In the genomic region with DNA sequence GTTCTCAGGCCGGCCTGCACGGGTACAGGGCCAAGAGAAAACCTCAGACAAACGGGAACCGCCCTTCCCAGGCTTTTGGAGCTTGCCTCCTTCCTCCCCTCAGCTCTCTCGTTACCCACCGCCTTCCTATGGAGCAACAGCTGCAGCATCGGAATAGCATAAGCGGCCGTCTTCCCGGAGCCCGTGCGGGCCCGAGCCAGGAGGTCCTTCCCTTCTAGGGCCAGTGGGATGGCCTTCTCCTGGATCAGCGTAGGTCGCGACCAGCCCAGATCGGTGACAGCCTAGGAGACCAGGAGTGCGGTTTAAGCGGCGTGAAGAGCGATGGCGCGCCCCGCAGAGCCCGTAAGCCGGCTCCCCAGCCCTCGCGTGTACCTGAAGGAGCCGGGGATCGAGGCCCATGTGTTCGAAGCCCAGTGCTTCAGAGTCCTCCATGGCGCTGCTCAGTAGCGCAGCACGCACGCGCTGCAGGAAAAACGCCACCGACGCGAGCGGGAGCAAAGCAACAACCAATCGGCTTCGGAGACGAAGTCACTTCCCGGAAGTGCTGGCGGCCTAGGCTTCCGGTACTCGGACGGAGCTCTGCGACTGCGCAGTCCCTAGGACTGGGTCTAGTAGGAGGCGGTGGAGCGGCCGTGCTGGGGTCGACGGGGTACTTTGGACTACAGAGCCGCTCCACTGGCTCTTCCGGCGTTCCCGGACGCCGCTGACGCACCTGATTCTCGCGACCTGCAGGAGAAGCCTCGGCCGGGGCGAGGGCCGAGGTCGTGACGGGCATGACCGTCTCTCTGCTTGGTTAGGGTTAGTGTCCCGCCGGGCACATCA, we compare ENCODE assay signal across 8 cellular contexts. TPM values are rescaled to one million over a fixed set of nuclear protein-coding genes. Genes with fewer than 3 reads are reported as not detected.
DNase-seq lines count a peak whose midpoint lies in the region; ATAC-seq, FAIRE-seq and TF ChIP-seq lines count a peak whose summit lies in the region.

A gene with protein sequence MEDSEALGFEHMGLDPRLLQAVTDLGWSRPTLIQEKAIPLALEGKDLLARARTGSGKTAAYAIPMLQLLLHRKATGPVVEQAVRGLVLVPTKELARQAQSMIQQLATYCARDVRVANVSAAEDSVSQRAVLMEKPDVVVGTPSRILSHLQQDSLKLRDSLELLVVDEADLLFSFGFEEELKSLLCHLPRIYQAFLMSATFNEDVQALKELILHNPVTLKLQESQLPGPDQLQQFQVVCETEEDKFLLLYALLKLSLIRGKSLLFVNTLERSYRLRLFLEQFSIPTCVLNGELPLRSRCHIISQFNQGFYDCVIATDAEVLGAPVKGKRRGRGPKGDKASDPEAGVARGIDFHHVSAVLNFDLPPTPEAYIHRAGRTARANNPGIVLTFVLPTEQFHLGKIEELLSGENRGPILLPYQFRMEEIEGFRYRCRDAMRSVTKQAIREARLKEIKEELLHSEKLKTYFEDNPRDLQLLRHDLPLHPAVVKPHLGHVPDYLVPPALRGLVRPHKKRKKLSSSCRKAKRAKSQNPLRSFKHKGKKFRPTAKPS (minus strand): TSS at position 445 of the 822 bp plus-strand sequence. CDS start 13 bp downstream, at position 432.

- H3K4me3 ChIP-seq in ACC112 (ENCODE audit: low read depth, low read length), result peak within 1 kb of the TSS; percentile 95
- peak within 1 kb of the TSS; percentile 84 to 92 (median 90) for H3K4me3 ChIP-seq in breast epithelium
- H3K4me3 ChIP-seq in small intestine (ENCODE audit: low read depth in 1 of 2, low read length in 2 of 2), result peak within 1 kb of the TSS; percentile 76 to 90

- H2AFZ ChIP-seq in ACC112 (ENCODE audit: low read length, unreplicated experiment), result peak within 1 kb of the TSS; percentile 44

- intact Hi-C loops in breast epithelium (cut with DNase I; ENCODE audit: low total_unique reads), result no loop called here

- DNase-seq in NCI-H2196 treated with DMSO at 0.1 percent for 48 hours (lab: John Stamatoyannopoulos, UW; ENCODE audit: unreplicated experiment), result peak; percentile 93
- DNase-seq in breast epithelium (ENCODE audit: low spot score in 2 of 2), result peak; percentile 87 to 90
- DNase-seq in iPS-NIHi11 (ENCODE audit: low spot score), result peak; percentile 94
- peak; percentile 97 for DNase-seq in small intestine

- ATAC-seq in GM18870 (IDR thresholded peaks at IDR 0.05; ENCODE audit: unreplicated experiment) (peak; percentile 85), HG03135 (IDR thresholded peaks at IDR 0.05; ENCODE audit: unreplicated experiment) (peak; percentile 90)

- WGBS in small intestine, 3 donors, result 0% methylated on average over 71 to 74 of the region's 74 CpGs

- peak; percentile 82 for TF ChIP-seq POLR2A in breast epithelium (IDR thresholded peaks at IDR 0.05)

- H3K27ac ChIP-seq in ACC112 (ENCODE audit: low read depth, low read length) (peak within 1 kb of the TSS; percentile 38; the same call in 1 of the 2 replicates), VCaP (peak within 1 kb of the TSS; percentile 93), breast epithelium (peak within 1 kb of the TSS; percentile 92 to 95), small intestine (ENCODE audit: low read depth in 1 of 2, low read length in 1 of 2) (peak within 1 kb of the TSS; percentile 85 to 94)

- TF ChIP-seq CTCF in VCaP (conservative IDR thresholded peaks at IDR 0.05) (no peak), breast epithelium (IDR thresholded peaks at IDR 0.05) (no peak)

- H3K27me3 ChIP-seq in ACC112 (ENCODE audit: insufficient read depth, low read length), result no peaks in the 10 kb centered on the region
- H3K27me3 ChIP-seq in breast epithelium, result no peaks in the 10 kb centered on the region
- H3K27me3 ChIP-seq in small intestine (ENCODE audit: control insufficient read depth in 2 of 2, insufficient read depth in 2 of 2, low read length in 2 of 2), result no peaks in the 10 kb centered on the region

- no peaks in the 10 kb centered on the region for H3K9me3 ChIP-seq in breast epithelium
- no peaks in the 10 kb centered on the region for H3K9me3 ChIP-seq in small intestine (ENCODE audit: control insufficient read depth, low read depth)

- H3K79me2 ChIP-seq in ACC112 (ENCODE audit: control insufficient read depth, insufficient read depth, low read length, unreplicated experiment), result peaks cover 35% of the 10 kb centered on the region

- peaks cover 17% of the 10 kb centered on the region for H3K4me1 ChIP-seq in ACC112 (ENCODE audit: control insufficient read depth, insufficient read depth, low read length, unreplicated experiment)
- H3K4me1 ChIP-seq in breast epithelium, result peaks cover 0 to 14% of the 10 kb centered on the region in 2 donors
- H3K4me1 ChIP-seq in small intestine (ENCODE audit: control insufficient read depth in 2 of 2, insufficient read depth in 1 of 2, low read depth in 1 of 2, low read length in 1 of 2), result peaks cover 2 to 4% of the 10 kb centered on the region in 2 donors

- peaks cover 29% of the 10 kb centered on the region for H3K36me3 ChIP-seq in ACC112 (ENCODE audit: insufficient read depth, low read length)
- H3K36me3 ChIP-seq in breast epithelium, result peaks cover 26% of the 10 kb centered on the region
- peaks cover 16 to 18% of the 10 kb centered on the region in 2 donors for H3K36me3 ChIP-seq in small intestine (ENCODE audit: control insufficient read depth in 2 of 2, insufficient read depth in 2 of 2, low read length in 2 of 2)

- FAIRE-seq in small intestine (lab: Jason Lieb, UNC), result no peak

RNA-seq across cellular contexts. Expression of the gene that starts here (rescaled TPM):
- total RNA-seq in breast epithelium, result 10 to 100 TPM; 48.6 to 61.9 (median 61.8) TPM
- 100 to 1,000 TPM in 2 of 3 donors, 10 to 100 TPM in 1; 62.2 to 359 (median 336) TPM for polyA plus RNA-seq in small intestine

Comparison
In these comparisons a context has a peak if more than half of its experiments do, and no peak if none do; other contexts are left out.
1. Peak in every context shown above with its lines: DNase-seq, ATAC-seq, H3K4me3 ChIP-seq and H3K27ac ChIP-seq.
2. H3K27ac ChIP-seq: peak in every context shown above with its lines; median percentile 94 in breast epithelium; 93 in VCaP; 90 in small intestine; 38 in ACC112.